Comparison of ENCODE assay signal across 23 cellular contexts in genomic region chr3:171558183-171558696, GRCh38.
"Had no signal": no experiment of that assay in that cellular context is flagged by ENCODE, and none has a peak within 500 bp of the region (broad histone marks: within the 10 kb centered on the region; RNA-seq: fewer than 3 reads in every experiment).

No MANE protein-coding gene starts in this region.

- H3K27me3 Mint-ChIP-seq: activated B cell treated with CpG ODN at 0.5 μM for 24 hours; activated CD4-positive, alpha-beta memory T cell treated with anti-CD3 and anti-CD28 coated beads for 36 hours; activated naive CD8-positive, alpha-beta T cell; naive B cell; stimulated activated naive CD8-positive, alpha-beta T cell treated with anti-CD3 and anti-CD28 coated beads, Interleukin-15, amount 100 ng/mL, for 72 hours had no signal

- H3K79me2 ChIP-seq: parathyroid adenoma had no signal

- H3K4me3 Mint-ChIP-seq: activated B cell treated with CpG ODN at 0.5 μM for 24 hours; activated CD4-positive, alpha-beta memory T cell treated with anti-CD3 and anti-CD28 coated beads for 36 hours; activated naive CD8-positive, alpha-beta T cell; activated T-cell treated with anti-CD3 and anti-CD28 coated beads, Interleukin-2, amount 50 U/mL, for 72 hours; naive B cell; stimulated activated effector memory CD8-positive, alpha-beta T cell treated with anti-CD3 and anti-CD28 coated beads, Interleukin-12 subunit alpha, Interleukin-12 subunit beta, amount 100 ng/mL, for 72 hours; stimulated activated naive CD8-positive, alpha-beta T cell treated with anti-CD3 and anti-CD28 coated beads, Interleukin-15, amount 100 ng/mL, for 72 hours had no signal

- H3K4me1 ChIP-seq: lower lobe of right lung, tibial nerve had no signal

- H3K9me3 Mint-ChIP-seq: activated B cell treated with CpG ODN at 0.5 μM for 24 hours; activated CD4-positive, alpha-beta memory T cell treated with anti-CD3 and anti-CD28 coated beads for 36 hours; activated T-cell treated with anti-CD3 and anti-CD28 coated beads, Interleukin-2, amount 50 U/mL, for 72 hours; naive B cell; stimulated activated effector memory CD8-positive, alpha-beta T cell treated with anti-CD3 and anti-CD28 coated beads, Interleukin-12 subunit alpha, Interleukin-12 subunit beta, amount 100 ng/mL, for 72 hours had no signal

- H3K36me3 ChIP-seq: heart right ventricle, lower lobe of right lung, tibial nerve had no signal

- H2AFZ ChIP-seq: parathyroid adenoma had no signal

- ATAC-seq: activated T-cell treated with anti-CD3 and anti-CD28 coated beads, Interleukin-2, amount 50 U/mL, for 72 hours; left colon; lower lobe of right lung; sciatic nerve; stimulated activated effector memory CD8-positive, alpha-beta T cell treated with anti-CD3 and anti-CD28 coated beads, Interleukin-12 subunit alpha, Interleukin-12 subunit beta, amount 100 ng/mL, for 72 hours; stimulated activated naive CD8-positive, alpha-beta T cell treated with anti-CD3 and anti-CD28 coated beads, Interleukin-15, amount 100 ng/mL, for 72 hours had no signal

- H3K27ac ChIP-seq: heart right ventricle, lower lobe of right lung, parathyroid adenoma, tibial nerve had no signal

- H3K27me3 ChIP-seq: heart right ventricle, tibial nerve had no signal

- H3K36me3 Mint-ChIP-seq: activated CD4-positive, alpha-beta memory T cell treated with anti-CD3 and anti-CD28 coated beads for 36 hours; activated naive CD8-positive, alpha-beta T cell; naive B cell; stimulated activated effector memory CD8-positive, alpha-beta T cell treated with anti-CD3 and anti-CD28 coated beads, Interleukin-12 subunit alpha, Interleukin-12 subunit beta, amount 100 ng/mL, for 72 hours had no signal

- H3K4me3 ChIP-seq: heart right ventricle, lower lobe of right lung, tibial nerve had no signal

- H3K4me1 Mint-ChIP-seq: naive B cell had no signal

- H3K27ac Mint-ChIP-seq: activated B cell treated with CpG ODN at 0.5 μM for 24 hours; activated CD4-positive, alpha-beta memory T cell treated with anti-CD3 and anti-CD28 coated beads for 36 hours; activated naive CD8-positive, alpha-beta T cell; naive B cell; stimulated activated effector memory CD8-positive, alpha-beta T cell treated with anti-CD3 and anti-CD28 coated beads, Interleukin-12 subunit alpha, Interleukin-12 subunit beta, amount 100 ng/mL, for 72 hours had no signal

- H3K9me3 ChIP-seq: heart right ventricle, lower lobe of right lung, tibial nerve had no signal

- DNase-seq: activated B cell treated with CpG ODN at 0.5 μM for 24 hours; activated CD4-positive, alpha-beta memory T cell treated with anti-CD3 and anti-CD28 coated beads for 36 hours; activated CD4-positive, alpha-beta T cell treated with anti-CD3 and anti-CD28 coated beads for 4 hours; activated gamma-delta T cell treated with Interleukin-2 at 50 U/mL for 16 hours; activated T-cell treated with anti-CD3 and anti-CD28 coated beads, Interleukin-2, amount 50 U/mL, for 72 hours; amniotic stem cell; cortex of kidney; erythroblast; foreskin fibroblast; heart right ventricle; islet precursor cell; left colon; lower lobe of right lung; naive B cell; small intestine; stimulated activated CD4-positive, alpha-beta T cell treated with anti-CD3 and anti-CD28 coated beads, Interleukin-2, amount 100 ng/mL, for 24 hours; stimulated activated naive CD8-positive, alpha-beta T cell treated with anti-CD3 and anti-CD28 coated beads, Interleukin-15, amount 100 ng/mL, for 72 hours; T-helper 9 cell had no signal
